In genomic region chr4:159175165-159175988, GRCh38 we compare ENCODE assay signal across 8 cellular contexts.
DNase-seq lines count a peak whose midpoint lies in the region; ATAC-seq and TF ChIP-seq lines count a peak whose summit lies in the region.

No MANE protein-coding gene starts in this region.

- H3K9me3 Mint-ChIP-seq in activated naive CD4-positive, alpha-beta T cell treated with anti-CD3 and anti-CD28 coated beads, Interleukin-2, amount 50 U/mL, for 72 hours: no peaks in the 10 kb centered on the region
- no peaks in the 10 kb centered on the region for H3K9me3 Mint-ChIP-seq in progenitor cell of endocrine pancreas (ENCODE audit: low read depth)

- intact Hi-C loops in vagina (cut with DNase I): loop anchor here (10.0 kb wide), 2 partner anchors 321 to 451 kb away; partner anchors contain the start of gene PPID

- no peaks in the 10 kb centered on the region for H3K9me3 ChIP-seq in MG63
- no peaks in the 10 kb centered on the region for H3K9me3 ChIP-seq in cardiac muscle cell (ENCODE audit: low read depth)
- no peaks in the 10 kb centered on the region for H3K9me3 ChIP-seq in vagina

- H3K27ac ChIP-seq in cardiac muscle cell: peak overlapping the region; percentile 31
- peak overlapping the region; percentile 22 for H3K27ac ChIP-seq in vagina

- TF ChIP-seq CTCF in cardiac muscle cell (IDR thresholded peaks at IDR 0.05; ENCODE audit: low read depth, low read length) (peak; percentile 71), progenitor cell of endocrine pancreas (IDR thresholded peaks at IDR 0.05; ENCODE audit: unreplicated experiment) (peak; percentile 81), vagina (IDR thresholded peaks at IDR 0.05) (peak; percentile 71 to 88 (median 80))

- no peaks in the 10 kb centered on the region for H3K27me3 ChIP-seq in MG63
- H3K27me3 ChIP-seq in cardiac muscle cell: no peaks in the 10 kb centered on the region
- H3K27me3 ChIP-seq in vagina: no peaks in the 10 kb centered on the region

- H3K4me1 ChIP-seq in cardiac muscle cell (ENCODE audit: low read depth) (peaks cover 62% of the 10 kb centered on the region), vagina (peaks cover 31% of the 10 kb centered on the region)

- H3K36me3 Mint-ChIP-seq in activated naive CD4-positive, alpha-beta T cell treated with anti-CD3 and anti-CD28 coated beads, Interleukin-2, amount 50 U/mL, for 72 hours: no peaks in the 10 kb centered on the region
- H3K36me3 Mint-ChIP-seq in progenitor cell of endocrine pancreas (ENCODE audit: insufficient read depth): no peaks in the 10 kb centered on the region

- no peak for TF ChIP-seq POLR2A in vagina (IDR thresholded peaks at IDR 0.05)

- DNase-seq in GM04503 (ENCODE audit: low read depth): peak; percentile 45
- peak; percentile 66 for DNase-seq in HCEC 1CT
- peak; percentile 65 for DNase-seq in MG63
- DNase-seq in SK-MEL-5 (ENCODE audit: low read depth, low spot score): peak; percentile 84
- peak; percentile 55 to 57 for DNase-seq in activated naive CD4-positive, alpha-beta T cell treated with anti-CD3 and anti-CD28 coated beads, Interleukin-2, amount 50 U/mL, for 72 hours (ENCODE audit: low spot score in 2 of 2)
- peak; percentile 85 to 93 for DNase-seq in cardiac muscle cell (ENCODE audit: low read depth in 1 of 2, low spot score in 1 of 2)
- peak; percentile 39 for DNase-seq in progenitor cell of endocrine pancreas (ENCODE audit: low spot score, unreplicated experiment)
- no peak for DNase-seq in vagina (ENCODE audit: extremely low spot score in 2 of 2)

- in situ Hi-C loops in SK-MEL-5 (cut with HindIII; ENCODE audit: low pct_unique_long_range_greater_than_20kb, low sequenced_read_pairs): no loop called here

- H3K27me3 Mint-ChIP-seq in progenitor cell of endocrine pancreas: no peaks in the 10 kb centered on the region

- peak; percentile 69 to 82 for ATAC-seq in activated naive CD4-positive, alpha-beta T cell treated with anti-CD3 and anti-CD28 coated beads, Interleukin-2, amount 50 U/mL, for 72 hours

- H3K4me3 ChIP-seq in MG63: peak overlapping the region; percentile 17; the same call in 1 of the 2 replicates
- H3K4me3 ChIP-seq in cardiac muscle cell: no peak overlapping the region
- no peak overlapping the region for H3K4me3 ChIP-seq in vagina

- H3K36me3 ChIP-seq in MG63 (no peaks in the 10 kb centered on the region), cardiac muscle cell (no peaks in the 10 kb centered on the region), vagina (no peaks in the 10 kb centered on the region)

- H3K4me3 Mint-ChIP-seq in progenitor cell of endocrine pancreas (ENCODE audit: low read depth): no peak overlapping the region

- H3K4me1 Mint-ChIP-seq in progenitor cell of endocrine pancreas (ENCODE audit: low read depth): peaks cover 38% of the 10 kb centered on the region

- H3K27ac Mint-ChIP-seq in activated naive CD4-positive, alpha-beta T cell treated with anti-CD3 and anti-CD28 coated beads, Interleukin-2, amount 50 U/mL, for 72 hours: peak overlapping the region in 1 of 2 donors; percentile 83
- H3K27ac Mint-ChIP-seq in progenitor cell of endocrine pancreas: peak overlapping the region; percentile 67

Comparison
In these comparisons a context has a peak if more than half of its experiments do, and no peak if none do; other contexts are left out.
1. DNase-seq: peak in GM04503 (single experiment), HCEC 1CT (single experiment), MG63 (single experiment), SK-MEL-5 (single experiment), activated naive CD4-positive, alpha-beta T cell treated with anti-CD3 and anti-CD28 coated beads, Interleukin-2, amount 50 U/mL, for 72 hours (2 of 2), cardiac muscle cell (2 of 2) and progenitor cell of endocrine pancreas (single experiment); none in vagina (0 of 2).
2. Peak in every context shown above with its lines, with median percentiles within 50 percentile points of each other: CTCF ChIP-seq.